ENCODE assay signal across 13 cellular contexts in the genomic region with DNA sequence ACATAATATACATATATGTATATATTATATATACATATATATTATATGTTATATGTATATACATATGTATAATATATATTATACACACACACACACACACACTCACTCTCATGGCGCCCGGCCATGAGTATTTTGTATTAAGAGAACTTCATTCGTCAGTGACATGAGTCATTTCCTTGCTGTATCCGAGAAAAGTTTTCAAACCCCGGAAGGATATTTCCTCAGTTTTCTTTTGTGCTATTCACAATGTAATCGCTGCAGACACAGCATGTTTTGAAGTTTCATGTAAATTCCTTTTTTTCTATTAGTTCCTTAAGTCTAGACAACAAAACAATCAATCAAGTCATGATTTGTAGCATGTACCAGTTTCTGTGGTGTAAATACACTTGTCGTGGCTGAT. TPM values are rescaled to one million over a fixed set of nuclear protein-coding genes. Genes with fewer than 3 reads are reported as not detected.
DNase-seq lines count a peak whose midpoint lies in the region; ATAC-seq and TF ChIP-seq lines count a peak whose summit lies in the region.
"Had no signal": no experiment of that assay in that cellular context is flagged by ENCODE, and none has a peak within 500 bp of the region (broad histone marks: within the 10 kb centered on the region; RNA-seq: fewer than 3 reads in every experiment).

No MANE protein-coding gene starts in this region.

- TF ChIP-seq CTCF in brain microvascular endothelial cell (IDR thresholded peaks at IDR 0.05; ENCODE audit: low read depth, low read length, missing control alignments): no peak

- H3K27ac ChIP-seq in ACC112 (ENCODE audit: low read depth, low read length): peak overlapping the region; percentile 84
- peak overlapping the region; percentile 44 for H3K27ac ChIP-seq in brain microvascular endothelial cell
- H3K27ac ChIP-seq: C4-2B had no signal

- DNase-seq in Kasumi-1 (lab: John Stamatoyannopoulos, UW) (peak; percentile 23 to 51), brain microvascular endothelial cell (peak; percentile 86), left lobe of liver (ENCODE audit: low spot score) (peak; percentile 37), cerebellum (ENCODE audit: low spot score) (no peak), COR-L47 (lab: John Stamatoyannopoulos, UW) (no peak), G401 (ENCODE audit: low spot score) (no peak)
- DNase-seq: activated T-cell treated with anti-CD3 and anti-CD28 coated beads for 4 hours, midbrain, small intestine had no signal

- H3K36me3 ChIP-seq in ACC112 (ENCODE audit: insufficient read depth, low read length) (0 out of 2 replicates have a peak, but pooled peaks cover 4% of the 10 kb centered on the region), brain microvascular endothelial cell (replicated peaks) (no peaks in the 10 kb centered on the region)

- in situ Hi-C loops in brain microvascular endothelial cell (cut with HindIII; ENCODE audit: low pct_ligation_motif_present, low sequenced_read_pairs): no loop called here
- in situ Hi-C loops in G401 (cut with HindIII; ENCODE audit: low sequenced_read_pairs): no loop called here

- H3K27me3 ChIP-seq in ACC112 (ENCODE audit: insufficient read depth, low read length) (no peaks in the 10 kb centered on the region), brain microvascular endothelial cell (replicated peaks) (no peaks in the 10 kb centered on the region)

- H2AFZ ChIP-seq in ACC112 (ENCODE audit: low read length, unreplicated experiment): peak overlapping the region; percentile 65

- H3K4me1 ChIP-seq in ACC112 (ENCODE audit: control insufficient read depth, insufficient read depth, low read length, unreplicated experiment): peaks cover 12% of the 10 kb centered on the region

- H3K79me2 ChIP-seq in ACC112 (ENCODE audit: control insufficient read depth, insufficient read depth, low read length, unreplicated experiment): no peaks in the 10 kb centered on the region

- peak; percentile 14 for ATAC-seq in left lobe of liver
- no peak for ATAC-seq in GM18517 (IDR thresholded peaks at IDR 0.05; ENCODE audit: unreplicated experiment)

- no peak overlapping the region for H3K4me3 ChIP-seq in ACC112 (ENCODE audit: low read depth, low read length)
- H3K4me3 ChIP-seq in brain microvascular endothelial cell (ENCODE audit: low read depth, low read length): no peak overlapping the region

RNA-seq across cellular contexts. Expression of gene OR1D5, which starts 33.3 kb away (rescaled TPM):
- not detected for total RNA-seq in left lobe of liver
- not detected for total RNA-seq in cerebellum
- total RNA-seq in G401 (2014; rRNA removed; shearing (Covaris generic)): not detected in 2 replicates
- total RNA-seq: aorta had no signal

Comparison
In these comparisons a context has a peak if more than half of its experiments do, and no peak if none do; other contexts are left out.
1. DNase-seq: peak in Kasumi-1 (2 of 2), brain microvascular endothelial cell (single experiment) and left lobe of liver (single experiment); none in cerebellum (single experiment), COR-L47 (single experiment) and G401 (single experiment).